In genomic region chr13:21603531-21604448, GRCh38 we compare ENCODE assay signal across 8 cellular contexts. TPM values are rescaled to one million over a fixed set of nuclear protein-coding genes. Genes with fewer than 3 reads are reported as not detected.
DNase-seq lines count a peak whose midpoint lies in the region; ATAC-seq and TF ChIP-seq lines count a peak whose summit lies in the region.

MICU2 (minus strand) TSS chr13:21604170; CDS start chr13:21604148, 22 bp downstream.

- CTCF ChIA-PET in Panc1 (lab: Charles Lee), result no interaction called here

- H3K4me3 ChIP-seq in Jurkat, Clone E6-1 (ENCODE audit: low read length), result peak within 1 kb of the TSS; percentile 87
- H3K4me3 ChIP-seq in Panc1 (ENCODE audit: low read depth in 2 of 2, low read length in 2 of 2) (peak within 1 kb of the TSS; percentile 71 to 84), muscle layer of colon (ENCODE audit: low read depth in 1 of 2, low read length in 2 of 2) (peak within 1 kb of the TSS; percentile 90 to 94)

- H3K27ac ChIP-seq in Panc1 (ENCODE audit: low read length) (peak within 1 kb of the TSS; percentile 77), muscle layer of colon (ENCODE audit: low read depth, low read length) (peak within 1 kb of the TSS; percentile 97)

- H3K27me3 ChIP-seq in Panc1 (ENCODE audit: control insufficient read depth, insufficient read depth, low read length), result no peaks in the 10 kb centered on the region
- no peaks in the 10 kb centered on the region for H3K27me3 ChIP-seq in muscle layer of colon (ENCODE audit: control insufficient read depth in 1 of 2, insufficient read depth in 2 of 2, low read length in 2 of 2)

- POLR2A ChIA-PET in Panc1 (lab: Charles Lee), result interaction anchor here (0.7 to 1.2 kb wide), 2 partner anchors 22 to 124 kb away, joined by 4 to 5 read pairs; no protein-coding TSS in a partner anchor

- no peak for TF ChIP-seq CTCF in Panc1 (IDR thresholded peaks at IDR 0.05)

- intact Hi-C loops in Panc1 (cut with micrococcal nuclease; ENCODE audit: unreplicated experiment), result no loop called here

- H3K9me3 ChIP-seq in Panc1 (ENCODE audit: control insufficient read depth, insufficient read depth, low read depth, low read length), result no peaks in the 10 kb centered on the region
- no peaks in the 10 kb centered on the region for H3K9me3 ChIP-seq in muscle layer of colon (ENCODE audit: low read length)

- no peaks in the 10 kb centered on the region for H3K36me3 ChIP-seq in Panc1 (ENCODE audit: control insufficient read depth, insufficient read depth, low read length)
- no peaks in the 10 kb centered on the region for H3K36me3 ChIP-seq in muscle layer of colon (ENCODE audit: insufficient read depth, low read length)

- in situ Hi-C loops in Panc1 (cut with HindIII; ENCODE audit: low pct_unique_long_range_greater_than_20kb, low sequenced_read_pairs), result no loop called here

- no peaks in the 10 kb centered on the region for H3K4me1 ChIP-seq in Panc1 (ENCODE audit: control insufficient read depth, insufficient read depth, low read length)
- H3K4me1 ChIP-seq in muscle layer of colon (ENCODE audit: insufficient read depth, low read length), result peaks cover 4% of the 10 kb centered on the region

- BruUV-seq in Panc1 (replicated peaks; lab: Mats Ljungman, UMichigan), result no TSS peak

- peak; percentile 85 for DNase-seq in DMS153 treated with DMSO at 0.1 percent for 48 hours (lab: John Stamatoyannopoulos, UW; ENCODE audit: unreplicated experiment)
- DNase-seq in Jurkat, Clone E6-1 (ENCODE audit: low read depth, low spot score), result peak; percentile 95
- DNase-seq in Panc1 (ENCODE audit: low read depth, low spot score), result peak; percentile 71
- DNase-seq in activated T-cell treated with anti-CD3 and anti-CD28 coated beads, Interleukin-2, amount 50 U/mL, for 48 hours, result peak; percentile 95 to 97
- DNase-seq in stimulated activated CD8-positive, alpha-beta memory T cell treated with anti-CD3 and anti-CD28 coated beads, Interleukin-7, amount 100 ng/mL, for 24 hours (ENCODE audit: low read depth), result peak; percentile 87

- ATAC-seq in GM21619 (IDR thresholded peaks at IDR 0.05; ENCODE audit: unreplicated experiment) (peak; percentile 93), Panc1 (peak; percentile 99), esophagus mucosa (peak; percentile 99)

- peak within 1 kb of the TSS; percentile 60 for H3K9ac ChIP-seq in muscle layer of colon (ENCODE audit: low read length)

RNA-seq across cellular contexts. Expression of gene MICU2, which starts in this region (rescaled TPM):
- polyA plus RNA-seq in Jurkat, Clone E6-1 (2012; ENCODE audit: insufficient read depth, insufficient read length), result 34.7 TPM
- total RNA-seq in Panc1 (2021; ENCODE audit: unreplicated experiment) (24.2 TPM), esophagus mucosa (20.4 TPM)
- 19.4 TPM for polyA plus RNA-seq in Panc1 (2012; ENCODE audit: insufficient read length)

Comparison
In these comparisons a context has a peak if more than half of its experiments do, and no peak if none do; other contexts are left out.
1. Peak in every context shown above with its lines: DNase-seq, ATAC-seq, H3K4me3 ChIP-seq and H3K27ac ChIP-seq.